8 cellular contexts compared by ENCODE assay signal in the genomic region with DNA sequence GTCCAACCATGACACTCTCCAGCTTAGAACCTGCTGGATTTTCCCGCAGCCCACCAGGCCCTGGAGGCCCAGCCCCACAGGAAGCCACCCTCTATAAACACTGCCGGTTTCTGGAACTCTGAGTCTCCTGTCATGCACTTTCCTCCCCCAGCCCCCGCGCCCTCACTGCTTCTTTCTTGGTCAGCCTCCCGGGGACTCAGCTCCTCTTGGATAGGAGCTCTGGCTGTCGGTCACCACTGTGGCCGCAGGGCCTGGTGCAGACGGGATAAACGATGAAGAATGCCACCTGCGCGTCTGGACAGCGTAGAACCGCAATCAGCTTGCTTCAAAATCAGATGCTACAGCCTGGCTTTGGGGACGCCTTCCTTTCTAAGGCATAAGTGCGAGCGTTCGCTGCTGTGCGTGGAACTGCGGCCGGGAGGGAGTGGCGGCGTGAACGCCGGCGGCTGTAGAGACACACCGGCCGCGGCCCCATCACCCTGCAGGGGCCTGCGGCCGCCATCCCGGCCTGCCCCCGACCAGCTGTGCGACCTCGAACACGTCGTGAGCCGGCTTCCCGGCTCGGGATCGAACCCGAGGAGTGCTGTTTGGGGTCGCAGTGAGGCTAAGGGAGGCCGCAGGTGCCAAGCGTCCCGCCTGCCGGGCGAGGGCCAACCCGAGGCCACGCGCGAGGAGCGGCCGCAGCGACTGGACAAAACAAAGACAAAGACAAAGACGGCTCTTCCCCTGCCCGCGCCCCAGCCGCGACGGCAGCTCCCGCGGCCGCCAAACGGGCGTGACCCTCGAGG. TPM values are rescaled to one million over a fixed set of nuclear protein-coding genes. Genes with fewer than 3 reads are reported as not detected.
DNase-seq lines count a peak whose midpoint lies in the region; ATAC-seq, FAIRE-seq and TF ChIP-seq lines count a peak whose summit lies in the region.

No MANE protein-coding gene starts in this region.

- no peaks in the 10 kb centered on the region for H3K36me3 Mint-ChIP-seq in activated T-cell treated with anti-CD3 and anti-CD28 coated beads, Interleukin-2, amount 50 U/mL, for 4 hours (ENCODE audit: insufficient read depth)

- H3K9me3 Mint-ChIP-seq in activated T-cell treated with anti-CD3 and anti-CD28 coated beads, Interleukin-2, amount 50 U/mL, for 4 hours, result no peaks in the 10 kb centered on the region

- H3K4me1 Mint-ChIP-seq in activated T-cell treated with anti-CD3 and anti-CD28 coated beads, Interleukin-2, amount 50 U/mL, for 4 hours (ENCODE audit: low read depth), result peaks cover 62% of the 10 kb centered on the region

- H3K27me3 ChIP-seq in Panc1 (ENCODE audit: control insufficient read depth, insufficient read depth, low read length) (no peaks in the 10 kb centered on the region), thoracic aorta (replicated peaks; ENCODE audit: insufficient read depth) (no peaks in the 10 kb centered on the region)

- POLR2A ChIA-PET in Panc1 (lab: Charles Lee), result interaction anchor here (0.7 to 0.8 kb wide), 2 partner anchors 68 to 163 kb away, joined by 3 to 6 read pairs; no protein-coding TSS in a partner anchor

- 0 to 1% methylated on average over 39 to 53 of the region's 66 CpGs for WGBS in lower leg skin, 2 donors

- no peaks in the 10 kb centered on the region for H3K27me3 Mint-ChIP-seq in activated T-cell treated with anti-CD3 and anti-CD28 coated beads, Interleukin-2, amount 50 U/mL, for 4 hours (ENCODE audit: low read depth)

- H3K4me3 Mint-ChIP-seq in activated T-cell treated with anti-CD3 and anti-CD28 coated beads, Interleukin-2, amount 50 U/mL, for 4 hours, result peak overlapping the region; percentile 90

- intact Hi-C loops in Panc1 (cut with micrococcal nuclease; ENCODE audit: unreplicated experiment), result loop anchor here (10.0 kb wide), 1 partner anchor 52 kb away; a partner anchor contains a TSS
- intact Hi-C loops in lower leg skin (cut with DNase I; ENCODE audit: low total_unique reads), result loop anchor here (10.0 kb wide), 1 partner anchor 58 kb away; a partner anchor contains a TSS

- CTCF ChIA-PET in Panc1 (lab: Charles Lee), result interaction anchor here (0.6 kb wide), 1 partner anchor 12 kb away, joined by 8 read pairs; no protein-coding TSS in a partner anchor

- H3K4me1 ChIP-seq in Panc1 (ENCODE audit: control insufficient read depth, insufficient read depth, low read length) (peaks cover 33% of the 10 kb centered on the region), thoracic aorta (ENCODE audit: control insufficient read depth in 1 of 2, low read depth in 2 of 2) (peaks cover 43 to 55% of the 10 kb centered on the region in 2 donors)

- BruUV-seq in Panc1 (replicated peaks; lab: Mats Ljungman, UMichigan), result no TSS peak

- no peak for TF ChIP-seq CTCF in Panc1 (IDR thresholded peaks at IDR 0.05)
- TF ChIP-seq CTCF in lower leg skin (IDR thresholded peaks at IDR 0.05), result no peak
- TF ChIP-seq CTCF in thoracic aorta (IDR thresholded peaks at IDR 0.05), result no peak

- H3K4me3 ChIP-seq in Panc1 (ENCODE audit: low read depth in 2 of 2, low read length in 2 of 2) (peak overlapping the region; percentile 81 to 85), lower leg skin (ENCODE audit: low read depth, poor library complexity, severe bottlenecking) (peak overlapping the region; percentile 86), thoracic aorta (peak overlapping the region; percentile 91)

- H3K27ac ChIP-seq in Panc1 (ENCODE audit: low read length), result peak overlapping the region; percentile 95
- H3K27ac ChIP-seq in thoracic aorta, result peak overlapping the region; percentile 92 to 98

- peak in 1 of 2 donors; percentile 1 for ATAC-seq in activated T-cell treated with anti-CD3 and anti-CD28 coated beads, Interleukin-2, amount 50 U/mL, for 4 hours
- ATAC-seq in Panc1 (no peak; the same call in 1 of the 2 replicates), thoracic aorta (ENCODE audit: insufficient number of reproducible peaks, low FRiP score, low read depth) (no peak), HG02759 (IDR thresholded peaks at IDR 0.05; ENCODE audit: unreplicated experiment) (no peak)

- no peak for DNase-seq in activated T-cell treated with anti-CD3 and anti-CD28 coated beads, Interleukin-2, amount 50 U/mL, for 4 hours
- DNase-seq in activated T-cell treated with anti-CD3 and anti-CD28 coated beads, Interleukin-2, amount 50 U/mL, for 48 hours, result no peak
- DNase-seq in Panc1 (ENCODE audit: low read depth, low spot score), result no peak
- DNase-seq in dermis blood vessel endothelial cell, result peak; percentile 54
- DNase-seq in lower leg skin (ENCODE audit: low spot score in 2 of 2), result no peak
- peak; percentile 23 for DNase-seq in thoracic aorta (ENCODE audit: low spot score)
- DNase-seq in HTR-8/SVneo (ENCODE audit: insufficient read length, low spot score), result no peak

- H3K9me3 ChIP-seq in Panc1 (ENCODE audit: control insufficient read depth, insufficient read depth, low read depth, low read length) (no peaks in the 10 kb centered on the region), thoracic aorta (no peaks in the 10 kb centered on the region)

- in situ Hi-C loops in Panc1 (cut with HindIII; ENCODE audit: low pct_unique_long_range_greater_than_20kb, low sequenced_read_pairs), result no loop called here

- no peak for TF ChIP-seq POLR2A in lower leg skin (IDR thresholded peaks at IDR 0.05)

- H3K36me3 ChIP-seq in Panc1 (ENCODE audit: control insufficient read depth, insufficient read depth, low read length), result no peaks in the 10 kb centered on the region; the same call in 1 of the 2 replicates
- H3K36me3 ChIP-seq in thoracic aorta, result no peaks in the 10 kb centered on the region

- no peak for FAIRE-seq in HTR-8/SVneo (lab: Jason Lieb, UNC)

RNA-seq across cellular contexts. Expression of a gene that starts 0.7 kb away (rescaled TPM):
- 10 to 100 TPM; 33.8 to 37.6 (median 34.6) TPM for total RNA-seq in activated T-cell treated with anti-CD3 and anti-CD28 coated beads, Interleukin-2, amount 50 U/mL, for 4 hours
- total RNA-seq in Panc1 (2021; ENCODE audit: unreplicated experiment), result 226 TPM
- polyA plus RNA-seq in Panc1 (2012; ENCODE audit: insufficient read length), result 169 TPM
- total RNA-seq in dermis blood vessel endothelial cell, result 505 and 528 TPM in 2 replicates
- total RNA-seq in lower leg skin, result 100 to 1,000 TPM; 110 to 193 (median 133) TPM
- 100 to 1,000 TPM; 301 to 351 TPM for total RNA-seq in thoracic aorta

RNA-seq across cellular contexts. Expression of a gene that starts 47.9 kb away (rescaled TPM):
- total RNA-seq in activated T-cell treated with anti-CD3 and anti-CD28 coated beads, Interleukin-2, amount 50 U/mL, for 4 hours, result 100 to 1,000 TPM; 175 to 195 (median 180) TPM
- 3.0 TPM for total RNA-seq in Panc1 (2021; ENCODE audit: unreplicated experiment)
- polyA plus RNA-seq in Panc1 (2012; ENCODE audit: insufficient read length), result 3.4 TPM
- total RNA-seq in dermis blood vessel endothelial cell, result 0.05 and 0.34 TPM in 2 replicates
- 10 to 100 TPM; 18.4 to 40.7 (median 20.4) TPM for total RNA-seq in lower leg skin
- 100 to 1,000 TPM; 161 to 166 TPM for total RNA-seq in thoracic aorta

RNA-seq across cellular contexts. Expression of a gene that starts 54.9 kb away (rescaled TPM):
- total RNA-seq in activated T-cell treated with anti-CD3 and anti-CD28 coated beads, Interleukin-2, amount 50 U/mL, for 4 hours, result 100 to 1,000 TPM in 1 of 3 donors, 10 to 100 TPM in 2; 87.0 to 107 (median 93.4) TPM
- total RNA-seq in Panc1 (2021; ENCODE audit: unreplicated experiment) (41.4 TPM), dermis blood vessel endothelial cell (75.2 and 107 TPM in 2 replicates), lower leg skin (10 to 100 TPM; 35.6 to 52.6 (median 42.5) TPM), thoracic aorta (10 to 100 TPM; 66.5 to 66.9 TPM)
- polyA plus RNA-seq in Panc1 (2012; ENCODE audit: insufficient read length), result 55.8 TPM

Comparison
In these comparisons a context has a peak if more than half of its experiments do, and no peak if none do; other contexts are left out.
1. DNase-seq: peak in dermis blood vessel endothelial cell (single experiment) and thoracic aorta (single experiment); none in activated T-cell treated with anti-CD3 and anti-CD28 coated beads, Interleukin-2, amount 50 U/mL, for 4 hours (single experiment), activated T-cell treated with anti-CD3 and anti-CD28 coated beads, Interleukin-2, amount 50 U/mL, for 48 hours (0 of 2), Panc1 (single experiment), lower leg skin (0 of 2) and HTR-8/SVneo (single experiment).
2. Peak in every context shown above with its lines, with median percentiles within 50 percentile points of each other: H3K4me3 ChIP-seq.